ENCODE assay signal across 1 cellular context in genomic region chr6:98844244-98845161, GRCh38.
TF ChIP-seq lines count a peak whose summit lies in the region.

No MANE protein-coding gene starts in this region.

TF ChIP-seq in GM12878, 131 proteins besides CTCF, POLR2A, EP300 and RAD21:
- TF ChIP-seq CREB1 (IDR thresholded peaks at IDR 0.05; ENCODE audit: low read depth): no peak
- no peak for TF ChIP-seq EED (IDR thresholded peaks at IDR 0.05; ENCODE audit: low read depth)
- no peak for TF ChIP-seq NR2C1 (IDR thresholded peaks at IDR 0.05)
- TF ChIP-seq IRF5 (IDR thresholded peaks at IDR 0.05; ENCODE audit: borderline replicate concordance): no peak
- 0 out of 2 replicates have a peak, but pooled peaks have one; percentile 56 for TF ChIP-seq EZH2 (IDR thresholded peaks at IDR 0.05; ENCODE audit: borderline replicate concordance, control insufficient read depth, low read depth, low read length)
- TF ChIP-seq DPF2 (IDR thresholded peaks at IDR 0.05): no peak
- peak; percentile 60 for TF ChIP-seq SUZ12 (IDR thresholded peaks at IDR 0.05; ENCODE audit: unreplicated experiment)
- no peak for TF ChIP-seq ZZZ3 (IDR thresholded peaks at IDR 0.05; ENCODE audit: control insufficient read depth, insufficient read length, low read depth)
- TF ChIP-seq PRDM15 (CRISPR knock-in tag; IDR thresholded peaks at IDR 0.05): no peak
- no peak for TF ChIP-seq SUPT20H (IDR thresholded peaks at IDR 0.05; ENCODE audit: borderline replicate concordance, control insufficient read depth, low read depth, low read length)
- TF ChIP-seq BACH1 (IDR thresholded peaks at IDR 0.05; ENCODE audit: borderline replicate concordance): no peak
TF ChIP-seq in GM12878: peak in this region for 2.
